ENCODE assay signal across 25 cellular contexts in genomic region chr4:183147983-183148382, GRCh38. TPM values are rescaled to one million over a fixed set of nuclear protein-coding genes. Genes with fewer than 3 reads are reported as not detected.
DNase-seq lines count a peak whose midpoint lies in the region; ATAC-seq, FAIRE-seq and TF ChIP-seq lines count a peak whose summit lies in the region.
"Had no signal": no experiment of that assay in that cellular context is flagged by ENCODE, and none has a peak within 500 bp of the region (broad histone marks: within the 10 kb centered on the region; RNA-seq: fewer than 3 reads in every experiment).

No MANE protein-coding gene starts in this region.

- H2AK9ac ChIP-seq in IMR-90 (replicated peaks; ENCODE audit: low read depth, low read length, poor library complexity): no peak overlapping the region

- no peak overlapping the region for H3K4me2 ChIP-seq in A549
- no peak overlapping the region for H3K4me2 ChIP-seq in IMR-90 (ENCODE audit: low read depth, low read length)
- H3K4me2 ChIP-seq: BLaER1 treated with 17β-estradiol and CSF1 and Interleukin-3, amounts not matched to agents 10 nM and 100 nM had no signal

- no peak for ATAC-seq in A549
- ATAC-seq in IMR-90 (ENCODE audit: low read depth): no peak
- ATAC-seq in T-cell (replicated peaks in 1 of 4): no peak
- ATAC-seq: CD8-positive, alpha-beta T cell had no signal

- no peak for TF ChIP-seq RAD21 in A549 (conservative IDR thresholded peaks at IDR 0.05 in 1 of 2, IDR thresholded peaks at IDR 0.05 in 1 of 2)
- no peak for TF ChIP-seq RAD21 in IMR-90 (IDR thresholded peaks at IDR 0.05; ENCODE audit: low read length)

- H3K27me3 ChIP-seq in breast epithelium (no peaks in the 10 kb centered on the region), IMR-90 (ENCODE audit: control insufficient read depth, insufficient read depth, low read length) (no peaks in the 10 kb centered on the region)
- H3K27me3 ChIP-seq: BLaER1 treated with 17β-estradiol and CSF1 and Interleukin-3, amounts not matched to agents 10 nM and 100 nM had no signal

- TF ChIP-seq EP300 in A549 (IDR thresholded peaks at IDR 0.05): no peak

- dilution Hi-C loops in IMR-90 (cut with HindIII; ENCODE audit: low sequenced_read_pairs, unreplicated experiment): no loop called here

- H3K56ac ChIP-seq in IMR-90 (ENCODE audit: extremely low read depth, insufficient read depth, low read length): no peak overlapping the region

- H2BK120ac ChIP-seq in IMR-90 (ENCODE audit: low read depth, low read length): no peak overlapping the region

- H3K4me3 Mint-ChIP-seq in MCF 10A (ENCODE audit: unreplicated experiment) (no peak overlapping the region), T-cell (no peak overlapping the region)
- no peak overlapping the region for H3K4me3 Mint-ChIP-seq in activated T-helper 1 cell treated with anti-CD3 and anti-CD28 coated beads, Interleukin-12 subunit alpha, Interleukin-12 subunit beta, Interleukin-2, Interleukin-4 antibody, amounts not matched to agents 30 ng/mL and 10 ng/mL and 1 ng/mL, durations not matched to agents 14 hours and 24 hours and 36 hours
- H3K4me3 Mint-ChIP-seq: B cell; CD4-positive, alpha-beta T cell; CD8-positive, alpha-beta T cell had no signal

- no peak overlapping the region for H2BK15ac ChIP-seq in IMR-90 (ENCODE audit: low read depth, low read length)

- H3K9me3 Mint-ChIP-seq in MCF 10A (ENCODE audit: unreplicated experiment): no peaks in the 10 kb centered on the region
- no peaks in the 10 kb centered on the region for H3K9me3 Mint-ChIP-seq in activated T-helper 1 cell treated with anti-CD3 and anti-CD28 coated beads, Interleukin-12 subunit alpha, Interleukin-12 subunit beta, Interleukin-2, Interleukin-4 antibody, amounts not matched to agents 30 ng/mL and 10 ng/mL and 1 ng/mL, durations not matched to agents 14 hours and 24 hours and 36 hours
- H3K9me3 Mint-ChIP-seq in T-cell: no peaks in the 10 kb centered on the region
- H3K9me3 Mint-ChIP-seq: CD4-positive, alpha-beta T cell; CD8-positive, alpha-beta T cell had no signal

- H4K91ac ChIP-seq in IMR-90 (ENCODE audit: insufficient read depth, low read depth, low read length): no peak overlapping the region

- H3K9ac ChIP-seq in IMR-90 (ENCODE audit: low read depth, low read length): no peak overlapping the region
- H3K9ac ChIP-seq: BLaER1 treated with 17β-estradiol and CSF1 and Interleukin-3, amounts not matched to agents 10 nM and 100 nM had no signal

- H3K36me3 ChIP-seq in breast epithelium (no peaks in the 10 kb centered on the region), IMR-90 (ENCODE audit: control insufficient read depth, insufficient read depth, low read length) (no peaks in the 10 kb centered on the region)
- H3K36me3 ChIP-seq: BLaER1 treated with 17β-estradiol and CSF1 and Interleukin-3, amounts not matched to agents 10 nM and 100 nM had no signal

- peaks cover 0 to 1% of the 10 kb centered on the region in 2 donors for H3K4me1 ChIP-seq in breast epithelium
- peaks cover 3% of the 10 kb centered on the region for H3K4me1 ChIP-seq in A549
- peaks cover 6% of the 10 kb centered on the region for H3K4me1 ChIP-seq in IMR-90 (ENCODE audit: control insufficient read depth, insufficient read depth, low read length)

- 0 out of 2 replicates have a peak overlapping the region, but pooled peaks have one; percentile 24 for H3K23ac ChIP-seq in IMR-90 (ENCODE audit: low read depth, low read length)

- in situ Hi-C loops in IMR-90 (cut with MboI; ENCODE audit: low sequenced_read_pairs): no loop called here

- H2AK5ac ChIP-seq in IMR-90 (ENCODE audit: low read depth, low read length): no peak overlapping the region

- H3K27ac Mint-ChIP-seq in MCF 10A (ENCODE audit: low read depth, unreplicated experiment): peak overlapping the region; percentile 56
- H3K27ac Mint-ChIP-seq in activated T-helper 1 cell treated with anti-CD3 and anti-CD28 coated beads, Interleukin-12 subunit alpha, Interleukin-12 subunit beta, Interleukin-2, Interleukin-4 antibody, amounts not matched to agents 30 ng/mL and 10 ng/mL and 1 ng/mL, durations not matched to agents 14 hours and 24 hours and 36 hours: no peak overlapping the region
- no peak overlapping the region for H3K27ac Mint-ChIP-seq in T-cell
- H3K27ac Mint-ChIP-seq: B cell; CD4-positive, alpha-beta T cell; CD8-positive, alpha-beta T cell had no signal

- H3K9me1 ChIP-seq in IMR-90 (ENCODE audit: insufficient read depth, low read length): peaks cover 5% of the 10 kb centered on the region; the same call in 1 of the 2 replicates

- DNase-seq in MCF 10A (ENCODE audit: unreplicated experiment): no peak
- no peak for DNase-seq in breast epithelium (ENCODE audit: low spot score in 2 of 2)
- DNase-seq in A549 (ENCODE audit: low read depth in 1 of 2, low spot score in 1 of 2): no peak
- DNase-seq in IMR-90: no peak
- DNase-seq in activated T-helper 1 cell treated with anti-CD3 and anti-CD28 coated beads, Interleukin-12 subunit alpha, Interleukin-12 subunit beta, Interleukin-2, Interleukin-4 antibody, amounts not matched to agents 30 ng/mL and 10 ng/mL and 1 ng/mL, durations not matched to agents 14 hours and 24 hours and 36 hours (ENCODE audit: low spot score): no peak
- no peak for DNase-seq in T-cell
- DNase-seq in GM12892 (ENCODE audit: insufficient read length): no peak
- DNase-seq: 8988T; AML-193; CD4-positive, alpha-beta T cell; CD8-positive, alpha-beta T cell; DMS 273 treated with DMSO at 0.1 percent for 48 hours; DMS153; DMS53; DMS79; DND-41; EL; GF-D8 had no signal

- WGBS in A549 (ENCODE audit: missing lambda C conversion rate): 93% methylated on average over 4 of the region's 4 CpGs
- no CpG with 5 or more reads among the region's 4 CpGs for WGBS in IMR-90 (ENCODE audit: extremely low coverage in 2 of 2, insufficient read length in 1 of 2), 2 experiments

- no peak overlapping the region for H3K4ac ChIP-seq in IMR-90 (ENCODE audit: low read depth, low read length)

- H4K5ac ChIP-seq in IMR-90 (ENCODE audit: low read depth, low read length): no peak overlapping the region

- BruUV-seq in MCF 10A (replicated peaks; lab: Mats Ljungman, UMichigan): no TSS peak
- no TSS peak for BruUV-seq in IMR-90 (replicated peaks; lab: Mats Ljungman, UMichigan)

- no peak overlapping the region for H2BK20ac ChIP-seq in IMR-90 (ENCODE audit: low read depth, low read length)

- CTCF ChIA-PET in MCF 10A (lab: Yijun Ruan, JAX) (interaction anchor here (0.6 to 2.3 kb wide), 11 partner anchors 13 to 109 kb away, joined by 3 to 10 read pairs (median 4); no protein-coding TSS in a partner anchor), A549 (lab: Yijun Ruan, JAX) (interaction anchor here (1.6 kb wide), 1 partner anchor 75 kb away, joined by 7 read pairs; no protein-coding TSS in a partner anchor), IMR-90 (lab: Yijun Ruan, JAX) (interaction anchor here (0.8 to 1.5 kb wide), 3 partner anchors 28 to 210 kb away, joined by 3 to 5 read pairs (median 4); no protein-coding TSS in a partner anchor), T-cell (lab: Charles Lee) (interaction anchor here (0.7 to 0.8 kb wide), 2 partner anchors 12 to 38 kb away, joined by 3 read pairs; no protein-coding TSS in a partner anchor)

- H3K27ac ChIP-seq in breast epithelium (no peak overlapping the region), A549 (no peak overlapping the region), IMR-90 (ENCODE audit: insufficient read depth, low read length) (no peak overlapping the region)
- H3K27ac ChIP-seq: BLaER1 treated with 17β-estradiol and CSF1 and Interleukin-3, amounts not matched to agents 10 nM and 100 nM; C4-2B had no signal

- H3K9me3 ChIP-seq in breast epithelium (no peaks in the 10 kb centered on the region), A549 (no peaks in the 10 kb centered on the region), IMR-90 (ENCODE audit: control insufficient read depth, insufficient read depth, low read length) (no peaks in the 10 kb centered on the region)
- H3K9me3 ChIP-seq: BLaER1 treated with 17β-estradiol and CSF1 and Interleukin-3, amounts not matched to agents 10 nM and 100 nM had no signal

- H3K36me3 Mint-ChIP-seq in MCF 10A (ENCODE audit: insufficient read depth, unreplicated experiment): peaks cover 6% of the 10 kb centered on the region
- no peaks in the 10 kb centered on the region for H3K36me3 Mint-ChIP-seq in activated T-helper 1 cell treated with anti-CD3 and anti-CD28 coated beads, Interleukin-12 subunit alpha, Interleukin-12 subunit beta, Interleukin-2, Interleukin-4 antibody, amounts not matched to agents 30 ng/mL and 10 ng/mL and 1 ng/mL, durations not matched to agents 14 hours and 24 hours and 36 hours (ENCODE audit: low read depth)
- H3K36me3 Mint-ChIP-seq in T-cell: no peaks in the 10 kb centered on the region
- H3K36me3 Mint-ChIP-seq: CD8-positive, alpha-beta T cell had no signal

- TF ChIP-seq CTCF in MCF 10A (IDR thresholded peaks at IDR 0.05; ENCODE audit: unreplicated experiment) (no peak), breast epithelium (IDR thresholded peaks at IDR 0.05) (no peak), A549 (IDR thresholded peaks at IDR 0.05) (no peak), IMR-90 (conservative IDR thresholded peaks at IDR 0.05; ENCODE audit: low read depth, low read length) (no peak)

- no peak overlapping the region for H2AFZ ChIP-seq in IMR-90 (replicated peaks; ENCODE audit: low read length, poor library complexity)

- POLR2A ChIA-PET in MCF 10A (lab: Yijun Ruan, JAX) (interaction anchor here (0.7 to 8.8 kb wide), 5 partner anchors 17 to 59 kb away, joined by 4 to 112 read pairs (median 5); partner anchors contain the start of gene WWC2), A549 (lab: Yijun Ruan, JAX) (no interaction called here), IMR-90 (lab: Charles Lee; ENCODE audit: unreplicated experiment) (no interaction called here), T-cell (lab: Charles Lee) (no interaction called here)

- H4K8ac ChIP-seq in IMR-90 (ENCODE audit: low read depth in 2 of 2, low read length in 2 of 2): no peak overlapping the region; a peak in 1 of 4 replicates

- peaks cover 48% of the 10 kb centered on the region for H4K20me1 ChIP-seq in IMR-90 (ENCODE audit: insufficient read depth, low read length)

- H3K18ac ChIP-seq in IMR-90 (ENCODE audit: low read depth, low read length): no peak overlapping the region

- H2BK5ac ChIP-seq in IMR-90 (ENCODE audit: low read depth, low read length, poor library complexity, severe bottlenecking): no peak overlapping the region

- peaks cover 31 to 58% of the 10 kb centered on the region in 2 experiments for H3K79me1 ChIP-seq in IMR-90 (ENCODE audit: low read depth in 1 of 2, low read length in 2 of 2)

- H3K14ac ChIP-seq in IMR-90 (replicated peaks; ENCODE audit: low read depth, low read length): no peak overlapping the region

- TF ChIP-seq POLR2A in breast epithelium (IDR thresholded peaks at IDR 0.05) (no peak), A549 (IDR thresholded peaks at IDR 0.05; ENCODE audit: low read length) (no peak), IMR-90 (IDR thresholded peaks at IDR 0.05; ENCODE audit: low read depth, low read length) (no peak), GM12892 (IDR thresholded peaks at IDR 0.05; ENCODE audit: low read depth, low read length) (no peak)

- intact Hi-C loops in MCF 10A (cut with micrococcal nuclease) (no loop called here), breast epithelium (cut with DNase I; ENCODE audit: low total_unique reads) (no loop called here), IMR-90 (cut with micrococcal nuclease) (no loop called here)
- intact Hi-C loops in activated T-helper 1 cell treated with anti-CD3 and anti-CD28 coated beads, Interleukin-12 subunit alpha, Interleukin-12 subunit beta, Interleukin-2, Interleukin-4 antibody, amounts not matched to agents 30 ng/mL and 10 ng/mL and 1 ng/mL, durations not matched to agents 14 hours and 24 hours and 36 hours (cut with micrococcal nuclease): no loop called here

- no peak for FAIRE-seq in A549 (lab: Jason Lieb, UNC)
- peak; percentile 25 for FAIRE-seq in G401.6 (lab: Jason Lieb, UNC)
- FAIRE-seq in GM12892 (lab: Jason Lieb, UNC): no peak
- FAIRE-seq: A204.1, GM12891, GM18507 had no signal

- H3K4me3 ChIP-seq in breast epithelium (no peak overlapping the region), A549 (no peak overlapping the region), IMR-90 (ENCODE audit: insufficient read depth, low read depth, low read length) (no peak overlapping the region)
- H3K4me3 ChIP-seq: BLaER1 treated with 17β-estradiol and CSF1 and Interleukin-3, amounts not matched to agents 10 nM and 100 nM had no signal

- no peaks in the 10 kb centered on the region for H3K27me3 Mint-ChIP-seq in MCF 10A (ENCODE audit: insufficient read depth, unreplicated experiment)
- peaks cover 3% of the 10 kb centered on the region for H3K27me3 Mint-ChIP-seq in activated T-helper 1 cell treated with anti-CD3 and anti-CD28 coated beads, Interleukin-12 subunit alpha, Interleukin-12 subunit beta, Interleukin-2, Interleukin-4 antibody, amounts not matched to agents 30 ng/mL and 10 ng/mL and 1 ng/mL, durations not matched to agents 14 hours and 24 hours and 36 hours (ENCODE audit: insufficient read depth)
- H3K27me3 Mint-ChIP-seq in T-cell: no peaks in the 10 kb centered on the region
- H3K27me3 Mint-ChIP-seq: CD4-positive, alpha-beta T cell had no signal

- peaks cover 23% of the 10 kb centered on the region for H3K4me1 Mint-ChIP-seq in MCF 10A (ENCODE audit: insufficient read depth, unreplicated experiment)
- H3K4me1 Mint-ChIP-seq in activated T-helper 1 cell treated with anti-CD3 and anti-CD28 coated beads, Interleukin-12 subunit alpha, Interleukin-12 subunit beta, Interleukin-2, Interleukin-4 antibody, amounts not matched to agents 30 ng/mL and 10 ng/mL and 1 ng/mL, durations not matched to agents 14 hours and 24 hours and 36 hours (ENCODE audit: low read depth): no peaks in the 10 kb centered on the region
- H3K4me1 Mint-ChIP-seq in T-cell: peaks cover 3 to 11% (median 3%) of the 10 kb centered on the region in 3 donors
- H3K4me1 Mint-ChIP-seq: B cell had no signal

RNA-seq across cellular contexts. Expression of gene WWC2, which starts 48.9 kb away (rescaled TPM):
- total RNA-seq in MCF 10A (2022) (38.6 and 42.4 TPM in 2 replicates), breast epithelium (10 to 100 TPM; 37.4 to 40.4 (median 40.3) TPM), IMR-90 (2012; rRNA removed) (27.4 and 28.1 TPM in 2 replicates), T-cell (1 to 10 TPM; 5.0 to 9.1 (median 7.3) TPM)
- polyA plus RNA-seq in A549 (2011; rRNA removed) (22.5 and 26.9 TPM in 2 replicates), A549 (2017; fragmentation: RNase III; extraction: RNeasy Plus Mini Kit Qiagen cat#74134 plus additional on column Dnase treatment) (14.9 to 16.2 TPM (median 15.3 TPM) in 3 replicates), IMR-90 (2012; rRNA removed) (25.0 and 26.6 TPM in 2 replicates)
- polyA plus RNA-seq in A549 (2012; cell fraction: cytosol; rRNA removed): 9.2 and 9.9 TPM in 2 replicates
- 7.1 and 10.2 TPM in 2 replicates for polyA plus RNA-seq in A549 (2012; cell fraction: nucleus; rRNA removed)
- 16.3 and 18.3 TPM in 2 replicates for polyA minus RNA-seq in A549 (2011; rRNA and poly(A)+ RNA removed)
- polyA plus RNA-seq in IMR-90 (2012; cell fraction: cytosol; rRNA removed): 8.8 and 32.0 TPM in 2 replicates
- 15.1 and 50.3 TPM in 2 replicates for polyA plus RNA-seq in IMR-90 (2012; cell fraction: nucleus; rRNA removed; ENCODE audit: low replicate concordance)
- total RNA-seq in activated T-helper 1 cell treated with anti-CD3 and anti-CD28 coated beads, Interleukin-12 subunit alpha, Interleukin-12 subunit beta, Interleukin-2, Interleukin-4 antibody, amounts not matched to agents 30 ng/mL and 10 ng/mL and 1 ng/mL, durations not matched to agents 14 hours and 24 hours and 36 hours: 0.39 and 0.75 TPM in 2 replicates
- not detected for polyA plus RNA-seq in GM12892 (2012; ENCODE audit: missing spikeins)
